In the genomic region with DNA sequence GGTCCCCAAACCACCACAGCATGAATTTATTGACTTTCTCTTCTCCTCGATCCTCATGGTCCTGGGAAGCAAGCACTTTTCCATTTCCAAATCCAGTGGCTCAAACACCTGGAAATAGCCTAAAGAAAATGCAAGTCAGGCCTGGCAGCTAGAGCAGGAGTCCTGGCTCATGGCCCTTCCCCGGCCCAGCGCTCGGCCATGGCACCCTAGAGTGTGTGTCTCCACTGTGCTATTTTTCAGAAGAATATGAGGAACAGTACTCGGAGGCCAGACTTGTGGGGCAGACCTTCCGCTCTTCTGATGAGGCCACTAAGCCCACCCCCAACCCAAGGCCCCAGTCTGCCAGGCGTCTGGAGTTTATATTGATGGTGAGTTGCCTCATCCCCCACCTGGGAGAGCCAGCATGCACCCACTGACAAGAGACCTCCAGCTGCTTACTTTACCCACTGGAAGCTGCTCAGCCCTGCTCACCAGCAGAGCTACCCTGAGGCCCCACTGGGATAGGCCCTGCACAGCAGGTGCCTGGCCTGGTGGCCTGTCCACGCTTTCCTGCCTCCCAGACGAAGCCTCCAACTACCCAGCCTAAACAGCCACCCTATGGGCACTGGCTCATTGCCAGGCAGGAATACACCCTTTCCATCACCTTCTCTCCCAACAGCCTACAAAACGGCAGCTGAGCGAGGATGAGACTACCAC, we compare ENCODE assay signal across 9 cellular contexts.
"Had no signal": no experiment of that assay in that cellular context is flagged by ENCODE, and none has a peak within 500 bp of the region (broad histone marks: within the 10 kb centered on the region; RNA-seq: fewer than 3 reads in every experiment).

No MANE protein-coding gene starts in this region.

- H3K27ac ChIP-seq: GM23248 had no signal

- H3K4me3 ChIP-seq: GM23248, GM23338, HAP-1 had no signal

- H2AFZ ChIP-seq: GM23248, GM23338 had no signal

- H3K36me3 ChIP-seq: HAP-1 had no signal

- H3K4me2 ChIP-seq: GM23338 had no signal

- H3K4me3 Mint-ChIP-seq: H9, HFFc6 had no signal

- H3K27ac Mint-ChIP-seq: GM23338, H9, HFFc6 had no signal

- ATAC-seq: GM23338, HCT116 had no signal

- H3K9ac ChIP-seq: GM23248 had no signal

- H3K9me3 ChIP-seq: HAP-1 had no signal

- DNase-seq: GM23248, GOT3, H7, H9, HCEC 1CT, HFFc6 had no signal
